ENCODE assay signal across 16 cellular contexts in the genomic region with DNA sequence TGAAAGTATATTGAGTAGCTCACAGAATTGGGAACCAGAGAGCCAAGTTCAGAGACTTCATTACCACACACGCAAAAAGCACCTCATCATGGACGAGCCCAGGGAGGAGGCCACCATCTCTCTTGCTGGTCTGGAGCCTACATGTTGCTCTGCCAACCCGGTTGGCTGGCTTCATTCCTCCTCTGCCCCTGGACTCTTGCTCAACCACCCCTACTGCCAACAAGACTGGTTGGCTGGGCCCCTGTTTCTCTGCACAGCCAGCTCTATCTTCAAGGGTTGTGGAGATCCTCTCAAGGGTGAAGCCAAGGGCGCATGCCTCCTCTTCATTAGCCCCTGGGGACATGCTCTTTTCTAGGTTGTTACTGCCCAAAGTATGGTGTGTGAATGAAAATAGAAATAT.
DNase-seq lines count a peak whose midpoint lies in the region; ATAC-seq lines count a peak whose summit lies in the region.
"Had no signal": no experiment of that assay in that cellular context is flagged by ENCODE, and none has a peak within 500 bp of the region (broad histone marks: within the 10 kb centered on the region; RNA-seq: fewer than 3 reads in every experiment).

No MANE protein-coding gene starts in this region.

- H3K23ac ChIP-seq in neuronal stem cell (ENCODE audit: low read depth, low read length, poor library complexity): no peak overlapping the region

- H3K18ac ChIP-seq in neuronal stem cell (ENCODE audit: low read length): peak overlapping the region; percentile 35

- no peak overlapping the region for H3K4me2 ChIP-seq in neuronal stem cell (ENCODE audit: insufficient read depth, low read length, poor library complexity, severe bottlenecking)
- H3K4me2 ChIP-seq: GM23338 had no signal

- H2BK15ac ChIP-seq in neuronal stem cell (ENCODE audit: low read length): no peak overlapping the region

- H3K9me3 ChIP-seq in neuronal stem cell (replicated peaks in 1 of 2; ENCODE audit: control insufficient read depth in 2 of 2, insufficient read depth in 1 of 2, low read depth in 1 of 2, low read length in 2 of 2): no peaks in the 10 kb centered on the region

- no peak overlapping the region for H2BK12ac ChIP-seq in neuronal stem cell (ENCODE audit: low read length)

- ATAC-seq in left lobe of liver: peak; percentile 74
- ATAC-seq: CD8-positive, alpha-beta T cell; GM12878; GM23338; HCT116 had no signal

- no peak overlapping the region for H2BK120ac ChIP-seq in neuronal stem cell (ENCODE audit: low read depth, low read length)

- no CpG with 5 or more reads among the region's 4 CpGs for WGBS in neuronal stem cell (ENCODE audit: extremely low coverage in 2 of 2, insufficient read length in 2 of 2, insufficient replicate concordance in 1 of 2), 2 donors

- H3K79me1 ChIP-seq in neuronal stem cell (ENCODE audit: low read depth, low read length): no peaks in the 10 kb centered on the region

- no peak overlapping the region for H2BK5ac ChIP-seq in neuronal stem cell (ENCODE audit: low read length)

- H4K8ac ChIP-seq in neuronal stem cell (ENCODE audit: low read depth, low read length): no peak overlapping the region

- no peak overlapping the region for H2AFZ ChIP-seq in neuronal stem cell (ENCODE audit: low read length)
- H2AFZ ChIP-seq: GM23338 had no signal

- peaks cover 0 to 9% (median 0%) of the 10 kb centered on the region in 3 experiments for H3K27me3 ChIP-seq in neuronal stem cell (ENCODE audit: control insufficient read depth in 3 of 3, insufficient read depth in 3 of 3, low read depth in 1 of 3, low read length in 3 of 3)

- peaks cover 0 to 2% of the 10 kb centered on the region in 2 donors for H3K4me1 ChIP-seq in neuronal stem cell (ENCODE audit: control insufficient read depth in 2 of 2, insufficient read depth in 1 of 2, low read depth in 1 of 2, low read length in 2 of 2)

- peak; percentile 8 for DNase-seq in NCI-H446 treated with DMSO at 0.1 percent for 48 hours (lab: John Stamatoyannopoulos, UW)
- peak; percentile 58 for DNase-seq in left lobe of liver (ENCODE audit: low spot score)
- no peak for DNase-seq in neuronal stem cell (ENCODE audit: low spot score)
- no peak for DNase-seq in medulla oblongata (ENCODE audit: extremely low spot score)
- DNase-seq in iPS-NIHi7 (ENCODE audit: extremely low spot score): no peak
- no peak for DNase-seq in cerebellar cortex (ENCODE audit: low spot score)
- DNase-seq: C1 segment of cervical spinal cord; CD4-positive, CD25-positive, alpha-beta regulatory T cell; CD8-positive, alpha-beta T cell; DMS 273 treated with DMSO at 0.1 percent for 48 hours; DMS79; EL; H9 had no signal

- H3K27ac ChIP-seq in neuronal stem cell (replicated peaks; ENCODE audit: low read length): no peak overlapping the region

- H4K91ac ChIP-seq in neuronal stem cell (ENCODE audit: low read depth, low read length, poor library complexity): no peak overlapping the region

- no peak overlapping the region for H3K4ac ChIP-seq in neuronal stem cell (ENCODE audit: low read length)

- no peak overlapping the region for H3K9ac ChIP-seq in neuronal stem cell (ENCODE audit: low read depth, low read length, poor library complexity)

- no peak overlapping the region for H3K14ac ChIP-seq in neuronal stem cell (ENCODE audit: low read length)

- H3K36me3 ChIP-seq in neuronal stem cell (replicated peaks in 1 of 2; ENCODE audit: control insufficient read depth in 2 of 2, insufficient read depth in 2 of 2, low read length in 2 of 2): no peaks in the 10 kb centered on the region

- H2AK5ac ChIP-seq in neuronal stem cell (ENCODE audit: low read depth, low read length): no peak overlapping the region

- H3K4me3 ChIP-seq in neuronal stem cell (ENCODE audit: low read length in 2 of 2): no peak overlapping the region
- H3K4me3 ChIP-seq: GM12878, GM23338 had no signal

Comparison
In these comparisons a context has a peak if more than half of its experiments do, and no peak if none do; other contexts are left out.
1. DNase-seq: peak in NCI-H446 treated with DMSO at 0.1 percent for 48 hours (single experiment) and left lobe of liver (single experiment); none in neuronal stem cell (single experiment), medulla oblongata (single experiment), iPS-NIHi7 (single experiment) and cerebellar cortex (single experiment).